15 cellular contexts compared by ENCODE assay signal in genomic region chr18:69674921-69675405, GRCh38.
DNase-seq lines count a peak whose midpoint lies in the region; TF ChIP-seq lines count a peak whose summit lies in the region.
"Had no signal": no experiment of that assay in that cellular context is flagged by ENCODE, and none has a peak within 500 bp of the region (broad histone marks: within the 10 kb centered on the region; RNA-seq: fewer than 3 reads in every experiment).

No MANE protein-coding gene starts in this region.

- peak; percentile 92 for DNase-seq in DMS79 treated with DMSO at 0.1 percent for 48 hours (lab: John Stamatoyannopoulos, UW)
- DNase-seq in NCI-H1436 treated with DMSO at 0.1 percent for 48 hours (lab: John Stamatoyannopoulos, UW): peak; percentile 24
- peak; percentile 56 for DNase-seq in NCI-H69 (lab: John Stamatoyannopoulos, UW)
- peak; percentile 28 for DNase-seq in neural progenitor cell (ENCODE audit: low spot score)
- no peak for DNase-seq in NCI-H2196 treated with DMSO at 0.1 percent for 48 hours (lab: John Stamatoyannopoulos, UW; ENCODE audit: unreplicated experiment)
- no peak for DNase-seq in anterior cingulate cortex (lab: John Stamatoyannopoulos, UW)
- no peak for DNase-seq in GM23248
- no peak for DNase-seq in cardiac septum (ENCODE audit: low spot score)
- DNase-seq: AML-193, GOT3, NCI-H2081 treated with DMSO at 0.1 percent for 48 hours, NCI-H446 treated with DMSO at 0.1 percent for 48 hours had no signal

- TF ChIP-seq CTCF in neural progenitor cell (IDR thresholded peaks at IDR 0.05): no peak

- no peaks in the 10 kb centered on the region for H3K9me2 ChIP-seq in GM23248 (ENCODE audit: insufficient read depth)

- no peaks in the 10 kb centered on the region for H3K79me2 ChIP-seq in neural progenitor cell (ENCODE audit: low read depth)
- no peaks in the 10 kb centered on the region for H3K79me2 ChIP-seq in GM23248 (ENCODE audit: insufficient read depth)

- H3K36me3 Mint-ChIP-seq in neural progenitor cell: no peaks in the 10 kb centered on the region

- H3F3A ChIP-seq in neural progenitor cell (ENCODE audit: low read depth): no peaks in the 10 kb centered on the region
- no peaks in the 10 kb centered on the region for H3F3A ChIP-seq in GM23248 (ENCODE audit: insufficient read depth)

- intact Hi-C loops in cardiac septum (cut with DNase I): no loop called here

- in situ Hi-C loops in GM23248 (cut with MboI): no loop called here

- H3K4me2 ChIP-seq in neural progenitor cell (no peak overlapping the region), GM23248 (ENCODE audit: unreplicated experiment) (no peak overlapping the region)

- no peak overlapping the region for H3K4me3 Mint-ChIP-seq in neural progenitor cell
- H3K4me3 Mint-ChIP-seq: T-helper 1 cell treated with Interleukin-12 subunit alpha and Interleukin-12 subunit beta and Interleukin-4 antibody, amounts not matched to agents 30 μg/mL and 1 μg/mL, for 36 hours had no signal

- peaks cover 10% of the 10 kb centered on the region for H3K4me1 Mint-ChIP-seq in neural progenitor cell

- H3K4me1 ChIP-seq in neural progenitor cell: peaks cover 11% of the 10 kb centered on the region
- no peaks in the 10 kb centered on the region for H3K4me1 ChIP-seq in GM23248 (ENCODE audit: insufficient read depth)
- H3K4me1 ChIP-seq: SJCRH30 had no signal

- H3K36me3 ChIP-seq in neural progenitor cell: no peaks in the 10 kb centered on the region
- no peaks in the 10 kb centered on the region for H3K36me3 ChIP-seq in GM23248 (ENCODE audit: low read depth)
- H3K36me3 ChIP-seq: SJCRH30 had no signal

- H3K9me3 ChIP-seq in neural progenitor cell (ENCODE audit: low read depth): no peaks in the 10 kb centered on the region
- H3K9me3 ChIP-seq in GM23248 (ENCODE audit: low read depth): no peaks in the 10 kb centered on the region
- H3K9me3 ChIP-seq: SJCRH30 had no signal

- H3K9ac ChIP-seq in neural progenitor cell (no peak overlapping the region), GM23248 (no peak overlapping the region)

- no peaks in the 10 kb centered on the region for H3K27me3 Mint-ChIP-seq in neural progenitor cell (ENCODE audit: insufficient read depth, low read depth)

- H3K27me3 ChIP-seq in neural progenitor cell (no peaks in the 10 kb centered on the region), GM23248 (replicated peaks; ENCODE audit: insufficient read depth) (no peaks in the 10 kb centered on the region)
- H3K27me3 ChIP-seq: SJCRH30 had no signal

- H3K4me3 ChIP-seq in neural progenitor cell (no peak overlapping the region), GM23248 (no peak overlapping the region)
- H3K4me3 ChIP-seq: SJCRH30 had no signal

- H4K20me1 ChIP-seq in neural progenitor cell (ENCODE audit: low read depth) (no peaks in the 10 kb centered on the region), GM23248 (ENCODE audit: insufficient read depth) (no peaks in the 10 kb centered on the region)

- 83 to 85% methylated on average over 3 of the region's 3 CpGs for WGBS in GM23248 (ENCODE audit: low coverage in 1 of 2, low lambda C conversion rate in 2 of 2, missing lambda C conversion rate in 2 of 2), 2 experiments

- H3K9me3 Mint-ChIP-seq in neural progenitor cell: no peaks in the 10 kb centered on the region
- H3K9me3 Mint-ChIP-seq: T-helper 1 cell treated with Interleukin-12 subunit alpha and Interleukin-12 subunit beta and Interleukin-4 antibody, amounts not matched to agents 30 μg/mL and 1 μg/mL, for 36 hours had no signal

- peak overlapping the region; percentile 23 for H2AFZ ChIP-seq in neural progenitor cell (replicated peaks)
- H2AFZ ChIP-seq in GM23248: no peak overlapping the region

- H3K27ac ChIP-seq in neural progenitor cell (no peak overlapping the region), GM23248 (no peak overlapping the region)
- H3K27ac ChIP-seq: C4-2B, SJCRH30 had no signal

- H3K27ac Mint-ChIP-seq in neural progenitor cell: no peak overlapping the region
- H3K27ac Mint-ChIP-seq: T-helper 1 cell treated with Interleukin-12 subunit alpha and Interleukin-12 subunit beta and Interleukin-4 antibody, amounts not matched to agents 30 μg/mL and 1 μg/mL, for 36 hours had no signal

Comparison
In these comparisons a context has a peak if more than half of its experiments do, and no peak if none do; other contexts are left out.
1. DNase-seq: peak in DMS79 treated with DMSO at 0.1 percent for 48 hours (single experiment), NCI-H1436 treated with DMSO at 0.1 percent for 48 hours (single experiment), NCI-H69 (single experiment) and neural progenitor cell (single experiment); none in NCI-H2196 treated with DMSO at 0.1 percent for 48 hours (single experiment), anterior cingulate cortex (0 of 58), GM23248 (single experiment) and cardiac septum (single experiment).